ENCODE assay signal across 1 cellular context in genomic region chr12:389138-390096, GRCh38.
TF ChIP-seq lines count a peak whose summit lies in the region.

KDM5A (minus strand) TSS chr12:389320; CDS start chr12:389091, 229 bp downstream.

TF ChIP-seq in HepG2, 621 proteins besides CTCF, POLR2A, EP300 and RAD21 (continued from another document and continues in another):
- no peak for TF ChIP-seq ZNF234 (CRISPR knock-in tag; conservative IDR thresholded peaks at IDR 0.05)
- TF ChIP-seq MLLT10 (CRISPR knock-in tag; IDR thresholded peaks at IDR 0.05) = no peak
- TF ChIP-seq ZSCAN30 (CRISPR knock-in tag; IDR thresholded peaks at IDR 0.05) = no peak
- no peak for TF ChIP-seq JUN (CRISPR knock-in tag; IDR thresholded peaks at IDR 0.05)
- peak; percentile 97; the same call in 1 of the 2 replicates for TF ChIP-seq ZNF264 (CRISPR knock-in tag; IDR thresholded peaks at IDR 0.05)
- TF ChIP-seq GATAD2A (CRISPR knock-in tag; IDR thresholded peaks at IDR 0.05) = peak; percentile 59
- TF ChIP-seq REST (IDR thresholded peaks at IDR 0.05; ENCODE audit: borderline replicate concordance in 1 of 2, low read depth in 1 of 2, low read length in 2 of 2) = peak in 1 of 2 experiments; percentile 59; a peak in 1 of 4 replicates
- TF ChIP-seq ZFAT (CRISPR knock-in tag; conservative IDR thresholded peaks at IDR 0.05) = no peak
- peak; percentile 23; the same call in 1 of the 2 replicates for TF ChIP-seq ZBTB20 (CRISPR knock-in tag; IDR thresholded peaks at IDR 0.05; ENCODE audit: borderline replicate concordance, low read depth)
- TF ChIP-seq HINFP (CRISPR knock-in tag; IDR thresholded peaks at IDR 0.05; ENCODE audit: low read depth) = no peak
- peak; percentile 56 for TF ChIP-seq ZNF563 (CRISPR knock-in tag; IDR thresholded peaks at IDR 0.05)
- no peak for TF ChIP-seq MTA3 (CRISPR knock-in tag; IDR thresholded peaks at IDR 0.05)
- TF ChIP-seq ARHGAP35 (CRISPR knock-in tag; IDR thresholded peaks at IDR 0.05; ENCODE audit: borderline replicate concordance) = no peak
- TF ChIP-seq ZBTB42 (CRISPR knock-in tag; IDR thresholded peaks at IDR 0.05) = no peak
- 0 out of 2 replicates have a peak, but pooled peaks have one; percentile 49 for TF ChIP-seq IRF9 (CRISPR knock-in tag; IDR thresholded peaks at IDR 0.05; ENCODE audit: borderline replicate concordance)
- TF ChIP-seq ZNF326 (CRISPR knock-in tag; IDR thresholded peaks at IDR 0.05; ENCODE audit: borderline replicate concordance) = no peak
- no peak for TF ChIP-seq CREB3 (CRISPR knock-in tag; IDR thresholded peaks at IDR 0.05)
- peak; percentile 77; the same call in 1 of the 2 replicates for TF ChIP-seq SIN3B (IDR thresholded peaks at IDR 0.05; ENCODE audit: low read length)
- TF ChIP-seq ZNF784 (CRISPR knock-in tag; IDR thresholded peaks at IDR 0.05; ENCODE audit: borderline replicate concordance) = peak; percentile 43; the same call in 1 of the 2 replicates
- peak; percentile 21; the same call in 1 of the 2 replicates for TF ChIP-seq CEBPG (CRISPR knock-in tag; IDR thresholded peaks at IDR 0.05)
- TF ChIP-seq ZNF678 (CRISPR knock-in tag; IDR thresholded peaks at IDR 0.05) = no peak
- TF ChIP-seq ZFP1 (CRISPR knock-in tag; IDR thresholded peaks at IDR 0.05) = peak; percentile 49; the same call in 1 of the 2 replicates
- no peak for TF ChIP-seq ZNF589 (CRISPR knock-in tag; conservative IDR thresholded peaks at IDR 0.05)
- no peak for TF ChIP-seq ZNF672 (CRISPR knock-in tag; IDR thresholded peaks at IDR 0.05)
- TF ChIP-seq MBD4 (IDR thresholded peaks at IDR 0.05; ENCODE audit: borderline replicate concordance, low read length) = no peak
- no peak for TF ChIP-seq ZNF263 (CRISPR knock-in tag; IDR thresholded peaks at IDR 0.05)
- TF ChIP-seq ZNF674 (CRISPR knock-in tag; IDR thresholded peaks at IDR 0.05; ENCODE audit: low read depth) = 0 out of 2 replicates have a peak, but pooled peaks have one; percentile 88
- no peak for TF ChIP-seq DDIT3 (CRISPR knock-in tag; IDR thresholded peaks at IDR 0.05)
- TF ChIP-seq ZNF260 (CRISPR knock-in tag; IDR thresholded peaks at IDR 0.05; ENCODE audit: borderline replicate concordance, low read depth) = no peak
- TF ChIP-seq BCLAF1 (IDR thresholded peaks at IDR 0.05) = no peak
- TF ChIP-seq CERS6 (CRISPR knock-in tag; IDR thresholded peaks at IDR 0.05) = no peak
- no peak for TF ChIP-seq ZNF781 (CRISPR knock-in tag; IDR thresholded peaks at IDR 0.05; ENCODE audit: borderline replicate concordance, not compliant biosample characterization)
- TF ChIP-seq SOX13 (IDR thresholded peaks at IDR 0.05) = no peak
- TF ChIP-seq SOX13 (CRISPR knock-in tag; conservative IDR thresholded peaks at IDR 0.05 in 1 of 2, IDR thresholded peaks at IDR 0.05 in 1 of 2) = peak in 1 of 2 experiments; percentile 21; a peak in 1 of 4 replicates
- TF ChIP-seq ZNF704 (CRISPR knock-in tag; IDR thresholded peaks at IDR 0.05; ENCODE audit: borderline replicate concordance) = no peak
- TF ChIP-seq ZNF570 (CRISPR knock-in tag; IDR thresholded peaks at IDR 0.05; ENCODE audit: borderline replicate concordance) = no peak
- no peak for TF ChIP-seq ZNF746 (CRISPR knock-in tag; IDR thresholded peaks at IDR 0.05)
- no peak for TF ChIP-seq ZNF512 (CRISPR knock-in tag; IDR thresholded peaks at IDR 0.05)
- no peak for TF ChIP-seq ZNF572 (CRISPR knock-in tag; IDR thresholded peaks at IDR 0.05)
- TF ChIP-seq THRA (CRISPR knock-in tag; IDR thresholded peaks at IDR 0.05; ENCODE audit: borderline replicate concordance) = peak; percentile 45; the same call in 1 of the 2 replicates
- TF ChIP-seq HDAC6 (IDR thresholded peaks at IDR 0.05; ENCODE audit: low read depth, low read length) = no peak
- peak; percentile 67 for TF ChIP-seq RXRA (CRISPR knock-in tag; IDR thresholded peaks at IDR 0.05)
- TF ChIP-seq ZNF350 (CRISPR knock-in tag; IDR thresholded peaks at IDR 0.05; ENCODE audit: borderline replicate concordance, low read depth) = 0 out of 2 replicates have a peak, but pooled peaks have one; percentile 44
- TF ChIP-seq ZFP41 (CRISPR knock-in tag; IDR thresholded peaks at IDR 0.05; ENCODE audit: borderline replicate concordance) = no peak
- 0 out of 2 replicates have a peak, but pooled peaks have one; percentile 20 for TF ChIP-seq ZMYM3 (CRISPR knock-in tag; IDR thresholded peaks at IDR 0.05)
- no peak for TF ChIP-seq RARG (CRISPR knock-in tag; IDR thresholded peaks at IDR 0.05; ENCODE audit: low read depth)
- no peak for TF ChIP-seq HHEX (CRISPR knock-in tag; IDR thresholded peaks at IDR 0.05)
